ENCODE assay signal across 1 cellular context in genomic region chr6:51257938-51258337, GRCh38.
TF ChIP-seq lines count a peak whose summit lies in the region.

No MANE protein-coding gene starts in this region.

TF ChIP-seq in GM12878, 131 proteins besides CTCF, POLR2A, EP300 and RAD21 (continued from another document):
- TF ChIP-seq, protein P1, sequence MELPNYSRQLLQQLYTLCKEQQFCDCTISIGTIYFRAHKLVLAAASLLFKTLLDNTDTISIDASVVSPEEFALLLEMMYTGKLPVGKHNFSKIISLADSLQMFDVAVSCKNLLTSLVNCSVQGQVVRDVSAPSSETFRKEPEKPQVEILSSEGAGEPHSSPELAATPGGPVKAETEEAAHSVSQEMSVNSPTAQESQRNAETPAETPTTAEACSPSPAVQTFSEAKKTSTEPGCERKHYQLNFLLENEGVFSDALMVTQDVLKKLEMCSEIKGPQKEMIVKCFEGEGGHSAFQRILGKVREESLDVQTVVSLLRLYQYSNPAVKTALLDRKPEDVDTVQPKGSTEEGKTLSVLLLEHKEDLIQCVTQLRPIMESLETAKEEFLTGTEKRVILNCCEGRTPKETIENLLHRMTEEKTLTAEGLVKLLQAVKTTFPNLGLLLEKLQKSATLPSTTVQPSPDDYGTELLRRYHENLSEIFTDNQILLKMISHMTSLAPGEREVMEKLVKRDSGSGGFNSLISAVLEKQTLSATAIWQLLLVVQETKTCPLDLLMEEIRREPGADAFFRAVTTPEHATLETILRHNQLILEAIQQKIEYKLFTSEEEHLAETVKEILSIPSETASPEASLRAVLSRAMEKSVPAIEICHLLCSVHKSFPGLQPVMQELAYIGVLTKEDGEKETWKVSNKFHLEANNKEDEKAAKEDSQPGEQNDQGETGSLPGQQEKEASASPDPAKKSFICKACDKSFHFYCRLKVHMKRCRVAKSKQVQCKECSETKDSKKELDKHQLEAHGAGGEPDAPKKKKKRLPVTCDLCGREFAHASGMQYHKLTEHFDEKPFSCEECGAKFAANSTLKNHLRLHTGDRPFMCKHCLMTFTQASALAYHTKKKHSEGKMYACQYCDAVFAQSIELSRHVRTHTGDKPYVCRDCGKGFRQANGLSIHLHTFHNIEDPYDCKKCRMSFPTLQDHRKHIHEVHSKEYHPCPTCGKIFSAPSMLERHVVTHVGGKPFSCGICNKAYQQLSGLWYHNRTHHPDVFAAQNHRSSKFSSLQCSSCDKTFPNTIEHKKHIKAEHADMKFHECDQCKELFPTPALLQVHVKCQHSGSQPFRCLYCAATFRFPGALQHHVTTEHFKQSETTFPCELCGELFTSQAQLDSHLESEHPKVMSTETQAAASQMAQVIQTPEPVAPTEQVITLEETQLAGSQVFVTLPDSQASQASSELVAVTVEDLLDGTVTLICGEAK (IDR thresholded peaks at IDR 0.05; ENCODE audit: borderline replicate concordance), result no peak
- TF ChIP-seq LARP7 (IDR thresholded peaks at IDR 0.05), result no peak
- TF ChIP-seq CHD4 (IDR thresholded peaks at IDR 0.05), result no peak
- no peak for TF ChIP-seq MTA3 (IDR thresholded peaks at IDR 0.05; ENCODE audit: borderline replicate concordance, low read length)
- TF ChIP-seq, protein P2, sequence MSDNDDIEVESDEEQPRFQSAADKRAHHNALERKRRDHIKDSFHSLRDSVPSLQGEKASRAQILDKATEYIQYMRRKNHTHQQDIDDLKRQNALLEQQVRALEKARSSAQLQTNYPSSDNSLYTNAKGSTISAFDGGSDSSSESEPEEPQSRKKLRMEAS (IDR thresholded peaks at IDR 0.05; ENCODE audit: low read depth, low read length), result no peak
- TF ChIP-seq ZNF384 (IDR thresholded peaks at IDR 0.05; ENCODE audit: borderline replicate concordance, low read depth, low read length), result no peak
- no peak for TF ChIP-seq ZNF592 (IDR thresholded peaks at IDR 0.05)
- TF ChIP-seq CBFB (IDR thresholded peaks at IDR 0.05; ENCODE audit: low read depth), result no peak
- TF ChIP-seq, protein P3, sequence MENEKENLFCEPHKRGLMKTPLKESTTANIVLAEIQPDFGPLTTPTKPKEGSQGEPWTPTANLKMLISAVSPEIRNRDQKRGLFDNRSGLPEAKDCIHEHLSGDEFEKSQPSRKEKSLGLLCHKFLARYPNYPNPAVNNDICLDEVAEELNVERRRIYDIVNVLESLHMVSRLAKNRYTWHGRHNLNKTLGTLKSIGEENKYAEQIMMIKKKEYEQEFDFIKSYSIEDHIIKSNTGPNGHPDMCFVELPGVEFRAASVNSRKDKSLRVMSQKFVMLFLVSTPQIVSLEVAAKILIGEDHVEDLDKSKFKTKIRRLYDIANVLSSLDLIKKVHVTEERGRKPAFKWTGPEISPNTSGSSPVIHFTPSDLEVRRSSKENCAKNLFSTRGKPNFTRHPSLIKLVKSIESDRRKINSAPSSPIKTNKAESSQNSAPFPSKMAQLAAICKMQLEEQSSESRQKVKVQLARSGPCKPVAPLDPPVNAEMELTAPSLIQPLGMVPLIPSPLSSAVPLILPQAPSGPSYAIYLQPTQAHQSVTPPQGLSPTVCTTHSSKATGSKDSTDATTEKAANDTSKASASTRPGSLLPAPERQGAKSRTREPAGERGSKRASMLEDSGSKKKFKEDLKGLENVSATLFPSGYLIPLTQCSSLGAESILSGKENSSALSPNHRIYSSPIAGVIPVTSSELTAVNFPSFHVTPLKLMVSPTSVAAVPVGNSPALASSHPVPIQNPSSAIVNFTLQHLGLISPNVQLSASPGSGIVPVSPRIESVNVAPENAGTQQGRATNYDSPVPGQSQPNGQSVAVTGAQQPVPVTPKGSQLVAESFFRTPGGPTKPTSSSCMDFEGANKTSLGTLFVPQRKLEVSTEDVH (IDR thresholded peaks at IDR 0.05; ENCODE audit: low read depth, partially characterized antibody), result no peak
- TF ChIP-seq, protein P4, sequence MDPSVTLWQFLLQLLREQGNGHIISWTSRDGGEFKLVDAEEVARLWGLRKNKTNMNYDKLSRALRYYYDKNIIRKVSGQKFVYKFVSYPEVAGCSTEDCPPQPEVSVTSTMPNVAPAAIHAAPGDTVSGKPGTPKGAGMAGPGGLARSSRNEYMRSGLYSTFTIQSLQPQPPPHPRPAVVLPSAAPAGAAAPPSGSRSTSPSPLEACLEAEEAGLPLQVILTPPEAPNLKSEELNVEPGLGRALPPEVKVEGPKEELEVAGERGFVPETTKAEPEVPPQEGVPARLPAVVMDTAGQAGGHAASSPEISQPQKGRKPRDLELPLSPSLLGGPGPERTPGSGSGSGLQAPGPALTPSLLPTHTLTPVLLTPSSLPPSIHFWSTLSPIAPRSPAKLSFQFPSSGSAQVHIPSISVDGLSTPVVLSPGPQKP (IDR thresholded peaks at IDR 0.05; ENCODE audit: low read depth, low read length), result no peak
- TF ChIP-seq STAT3 (IDR thresholded peaks at IDR 0.05; ENCODE audit: low read depth, low read length), result no peak
